In genomic region chrX:103175944-103176753, GRCh38 we compare ENCODE assay signal across 7 cellular contexts. TPM values are rescaled to one million over a fixed set of nuclear protein-coding genes. Genes with fewer than 3 reads are reported as not detected.
A peak's percentile ranks its signal among the peaks of the same experiment; 100 is the strongest.
DNase-seq lines count a peak whose midpoint lies in the region; ATAC-seq and TF ChIP-seq lines count a peak whose summit lies in the region.

No MANE protein-coding gene starts in this region.

- peaks cover 6% of the 10 kb centered on the region for H3K27me3 ChIP-seq in effector memory CD4-positive, alpha-beta T cell (replicated peaks; ENCODE audit: control insufficient read depth, insufficient read depth, low read length, poor library complexity, severe bottlenecking)

- DNase-seq in GM10248 (ENCODE audit: extremely low spot score) (peak; percentile 53), NCI-H2227 treated with DMSO at 0.1 percent for 48 hours (lab: John Stamatoyannopoulos, UW) (peak; percentile 78), mesothelial cell of epicardium (ENCODE audit: low spot score in 2 of 2, unreplicated experiment in 2 of 2) (peak in 1 of 2 experiments; percentile 75)
- DNase-seq in activated CD8-positive, alpha-beta T cell treated with anti-CD3 and anti-CD28 coated beads, Interleukin-2, amount 10 ng/mL, durations not matched to agents 7 days and 5 days = peak; percentile 66
- peak; percentile 1 to 29 (median 25) for DNase-seq in effector memory CD4-positive, alpha-beta T cell
- peak; percentile 16 to 56 (median 39) for DNase-seq in stimulated activated naive CD4-positive, alpha-beta T cell (lab: John Stamatoyannopoulos, UW)

- H3K36me3 ChIP-seq in effector memory CD4-positive, alpha-beta T cell (ENCODE audit: control insufficient read depth, insufficient read depth, low read length) = no peaks in the 10 kb centered on the region

- POLR2A ChIA-PET in GM10248 (lab: Yijun Ruan, JAX) = no interaction called here
- POLR2A ChIA-PET in activated CD8-positive, alpha-beta T cell treated with anti-CD3 and anti-CD28 coated beads, Interleukin-2, amount 10 ng/mL, durations not matched to agents 7 days and 5 days (lab: Charles Lee) = no interaction called here

- H3K9me3 Mint-ChIP-seq in activated CD8-positive, alpha-beta T cell treated with anti-CD3 and anti-CD28 coated beads, Interleukin-2, amount 10 ng/mL, durations not matched to agents 7 days and 5 days (ENCODE audit: insufficient read depth) = no peaks in the 10 kb centered on the region
- H3K9me3 Mint-ChIP-seq in mesothelial cell of epicardium = peaks cover 6% of the 10 kb centered on the region

- H3K27me3 Mint-ChIP-seq in activated CD8-positive, alpha-beta T cell treated with anti-CD3 and anti-CD28 coated beads, Interleukin-2, amount 10 ng/mL, durations not matched to agents 7 days and 5 days (ENCODE audit: low read depth) = peaks cover 4% of the 10 kb centered on the region
- peaks cover 1% of the 10 kb centered on the region for H3K27me3 Mint-ChIP-seq in mesothelial cell of epicardium (ENCODE audit: low read depth)

- no peak overlapping the region for H3K4me3 Mint-ChIP-seq in activated CD8-positive, alpha-beta T cell treated with anti-CD3 and anti-CD28 coated beads, Interleukin-2, amount 10 ng/mL, durations not matched to agents 7 days and 5 days
- H3K4me3 Mint-ChIP-seq in mesothelial cell of epicardium = peak overlapping the region; percentile 67

- peaks cover 3% of the 10 kb centered on the region for H3K4me1 Mint-ChIP-seq in activated CD8-positive, alpha-beta T cell treated with anti-CD3 and anti-CD28 coated beads, Interleukin-2, amount 10 ng/mL, durations not matched to agents 7 days and 5 days (ENCODE audit: low read depth)
- peaks cover 3% of the 10 kb centered on the region for H3K4me1 Mint-ChIP-seq in mesothelial cell of epicardium

- TF ChIP-seq CTCF in GM10248 (IDR thresholded peaks at IDR 0.05; ENCODE audit: control extremely low read depth, extremely low read depth, low read depth, missing control alignments) (peak; percentile 52), mesothelial cell of epicardium (IDR thresholded peaks at IDR 0.05; ENCODE audit: unreplicated experiment) (peak; percentile 63)

- no peaks in the 10 kb centered on the region for H3K9me3 ChIP-seq in effector memory CD4-positive, alpha-beta T cell (ENCODE audit: control insufficient read depth, low read length)

- H3K27ac ChIP-seq in effector memory CD4-positive, alpha-beta T cell (ENCODE audit: insufficient read depth, low read length, poor library complexity, severe bottlenecking) = no peak overlapping the region

- H3K27ac Mint-ChIP-seq in activated CD8-positive, alpha-beta T cell treated with anti-CD3 and anti-CD28 coated beads, Interleukin-2, amount 10 ng/mL, durations not matched to agents 7 days and 5 days = no peak overlapping the region
- no peak overlapping the region for H3K27ac Mint-ChIP-seq in mesothelial cell of epicardium

- no peaks in the 10 kb centered on the region for H3K36me3 Mint-ChIP-seq in activated CD8-positive, alpha-beta T cell treated with anti-CD3 and anti-CD28 coated beads, Interleukin-2, amount 10 ng/mL, durations not matched to agents 7 days and 5 days (ENCODE audit: low read depth)
- H3K36me3 Mint-ChIP-seq in mesothelial cell of epicardium = no peaks in the 10 kb centered on the region

- CTCF ChIA-PET in GM10248 (lab: Yijun Ruan, JAX) = interaction anchor here (1.1 to 1.7 kb wide), 3 partner anchors 20 to 225 kb away, joined by 3 to 10 read pairs (median 4); no protein-coding TSS in a partner anchor
- CTCF ChIA-PET in activated CD8-positive, alpha-beta T cell treated with anti-CD3 and anti-CD28 coated beads, Interleukin-2, amount 10 ng/mL, durations not matched to agents 7 days and 5 days (lab: Charles Lee) = interaction anchor here (0.7 to 1.9 kb wide), 6 partner anchors 73 to 288 kb away, joined by 3 to 10 read pairs (median 4); no protein-coding TSS in a partner anchor

- ATAC-seq in HG02571 (IDR thresholded peaks at IDR 0.05; ENCODE audit: unreplicated experiment) = peak; percentile 58
- no peak for ATAC-seq in activated CD8-positive, alpha-beta T cell treated with anti-CD3 and anti-CD28 coated beads, Interleukin-2, amount 10 ng/mL, durations not matched to agents 7 days and 5 days

- no peak overlapping the region for H3K4me3 ChIP-seq in effector memory CD4-positive, alpha-beta T cell (ENCODE audit: insufficient read depth, low read depth, low read length, poor library complexity, severe bottlenecking)

- no peaks in the 10 kb centered on the region for H3K4me1 ChIP-seq in effector memory CD4-positive, alpha-beta T cell (ENCODE audit: control insufficient read depth, insufficient read depth, low read length, poor library complexity, severe bottlenecking)

RNA-seq across cellular contexts. Expression of gene BEX4, which starts 38.8 kb away (rescaled TPM):
- total RNA-seq in activated CD8-positive, alpha-beta T cell treated with anti-CD3 and anti-CD28 coated beads, Interleukin-2, amount 10 ng/mL, durations not matched to agents 7 days and 5 days = 1 to 10 TPM; 8.9 to 9.0 TPM
- 73.2 to 82.2 TPM (median 74.3 TPM) in 3 replicates for total RNA-seq in mesothelial cell of epicardium
